Comparison of ENCODE assay signal across 17 cellular contexts in genomic region chr7:119783799-119784198, GRCh38.
DNase-seq lines count a peak whose midpoint lies in the region; ATAC-seq and TF ChIP-seq lines count a peak whose summit lies in the region.
"Had no signal": no experiment of that assay in that cellular context is flagged by ENCODE, and none has a peak within 500 bp of the region (broad histone marks: within the 10 kb centered on the region; RNA-seq: fewer than 3 reads in every experiment).

No MANE protein-coding gene starts in this region.

- H3K4me1 ChIP-seq in breast epithelium (no peaks in the 10 kb centered on the region), thyroid gland (no peaks in the 10 kb centered on the region)
- H3K4me1 ChIP-seq: esophagus muscularis mucosa, tibial nerve had no signal

- 37 to 42% methylated on average over 1 of the region's 1 CpG for WGBS in thyroid gland, 2 donors

- H3K9me3 ChIP-seq in breast epithelium (no peaks in the 10 kb centered on the region), thyroid gland (no peaks in the 10 kb centered on the region)
- H3K9me3 ChIP-seq: esophagus muscularis mucosa, tibial nerve had no signal

- POLR2A ChIA-PET in MCF 10A (lab: Yijun Ruan, JAX) (no interaction called here), HEK293T (lab: Yijun Ruan, JAX) (no interaction called here)

- TF ChIP-seq POLR2A in breast epithelium (IDR thresholded peaks at IDR 0.05) (no peak), thyroid gland (IDR thresholded peaks at IDR 0.05) (no peak)

- H3K36me3 ChIP-seq in breast epithelium, result no peaks in the 10 kb centered on the region
- no peaks in the 10 kb centered on the region for H3K36me3 ChIP-seq in thyroid gland
- H3K36me3 ChIP-seq: esophagus muscularis mucosa, tibial nerve had no signal

- no peaks in the 10 kb centered on the region for H3K36me3 Mint-ChIP-seq in MCF 10A (ENCODE audit: insufficient read depth, unreplicated experiment)

- H3K4me1 Mint-ChIP-seq in MCF 10A (ENCODE audit: insufficient read depth, unreplicated experiment), result no peaks in the 10 kb centered on the region
- H3K4me1 Mint-ChIP-seq: nephron had no signal

- ATAC-seq in GM21515 (IDR thresholded peaks at IDR 0.05; ENCODE audit: unreplicated experiment) (no peak), HG02973 (IDR thresholded peaks at IDR 0.05; ENCODE audit: unreplicated experiment) (no peak)

- intact Hi-C loops in MCF 10A (cut with micrococcal nuclease), result no loop called here
- intact Hi-C loops in breast epithelium (cut with DNase I; ENCODE audit: low total_unique reads), result no loop called here
- intact Hi-C loops in thyroid gland (cut with DNase I), result no loop called here

- H3K9me3 Mint-ChIP-seq in MCF 10A (ENCODE audit: unreplicated experiment), result no peaks in the 10 kb centered on the region
- H3K9me3 Mint-ChIP-seq: nephron had no signal

- H3K27ac Mint-ChIP-seq in MCF 10A (ENCODE audit: low read depth, unreplicated experiment), result no peak overlapping the region
- H3K27ac Mint-ChIP-seq: nephron had no signal

- no TSS peak for BruUV-seq in MCF 10A (replicated peaks; lab: Mats Ljungman, UMichigan)

- no peak for TF ChIP-seq CTCF in MCF 10A (IDR thresholded peaks at IDR 0.05; ENCODE audit: unreplicated experiment)
- no peak for TF ChIP-seq CTCF in breast epithelium (IDR thresholded peaks at IDR 0.05)
- TF ChIP-seq CTCF in fibroblast of pulmonary artery (IDR thresholded peaks at IDR 0.05; ENCODE audit: low read length, missing control alignments), result no peak
- TF ChIP-seq CTCF in thyroid gland (IDR thresholded peaks at IDR 0.05), result no peak

- H3K4me3 ChIP-seq in breast epithelium (no peak overlapping the region), fibroblast of pulmonary artery (replicated peaks; ENCODE audit: low read depth, low read length) (no peak overlapping the region), thyroid gland (replicated peaks in 1 of 3) (no peak overlapping the region)
- H3K4me3 ChIP-seq: esophagus muscularis mucosa, SK-N-MC, tibial nerve had no signal

- peak; percentile 25 for DNase-seq in MCF 10A (ENCODE audit: unreplicated experiment)
- DNase-seq in breast epithelium (ENCODE audit: low spot score in 2 of 2), result no peak
- peak; percentile 63 to 77 for DNase-seq in SHP77 (lab: John Stamatoyannopoulos, UW)
- peak; percentile 61 for DNase-seq in fibroblast of pulmonary artery (ENCODE audit: low read depth)
- DNase-seq in thyroid gland, result peak; percentile 5 to 32
- DNase-seq in HEK293T (ENCODE audit: extremely low spot score), result no peak
- DNase-seq: ACHN; activated CD4-positive, CD25-positive, alpha-beta regulatory T cell; DND-41; kidney; NCI-H524 treated with DMSO at 0.1 percent for 48 hours had no signal

- H3K27ac ChIP-seq in breast epithelium (no peak overlapping the region), thyroid gland (no peak overlapping the region)
- H3K27ac ChIP-seq: esophagus muscularis mucosa, SK-N-MC, tibial nerve had no signal

- H3K27me3 Mint-ChIP-seq in MCF 10A (ENCODE audit: insufficient read depth, unreplicated experiment), result peaks cover 74% of the 10 kb centered on the region

- H3K27me3 ChIP-seq in breast epithelium (no peaks in the 10 kb centered on the region), thyroid gland (no peaks in the 10 kb centered on the region)
- H3K27me3 ChIP-seq: esophagus muscularis mucosa, tibial nerve had no signal

- H3K4me3 Mint-ChIP-seq in MCF 10A (ENCODE audit: unreplicated experiment), result no peak overlapping the region
- H3K4me3 Mint-ChIP-seq: nephron had no signal

- CTCF ChIA-PET in MCF 10A (lab: Yijun Ruan, JAX) (no interaction called here), HEK293T (lab: Yijun Ruan, JAX) (no interaction called here)

TF ChIP-seq in HEK293T, 16 proteins besides CTCF, POLR2A, EP300 and RAD21:
- TF ChIP-seq SUZ12 (IDR thresholded peaks at IDR 0.05) (no peak), NFRKB (IDR thresholded peaks at IDR 0.05) (no peak), CTBP1 (IDR thresholded peaks at IDR 0.05; ENCODE audit: borderline replicate concordance) (no peak), FOXM1 (IDR thresholded peaks at IDR 0.05; ENCODE audit: borderline replicate concordance) (no peak), TARDBP (IDR thresholded peaks at IDR 0.05) (no peak), SP1 (IDR thresholded peaks at IDR 0.05) (no peak), ELF4 (IDR thresholded peaks at IDR 0.05) (no peak), FOXK2 (IDR thresholded peaks at IDR 0.05) (no peak), HDGF (IDR thresholded peaks at IDR 0.05; ENCODE audit: borderline replicate concordance) (no peak), ARNT (IDR thresholded peaks at IDR 0.05) (no peak), PKNOX1 (IDR thresholded peaks at IDR 0.05) (no peak), ZNF384 (IDR thresholded peaks at IDR 0.05) (no peak), FOXA1 (IDR thresholded peaks at IDR 0.05) (no peak)

Comparison
In these comparisons a context has a peak if more than half of its experiments do, and no peak if none do; other contexts are left out.
1. DNase-seq: peak in MCF 10A (single experiment), SHP77 (2 of 2), fibroblast of pulmonary artery (single experiment) and thyroid gland (2 of 2); none in breast epithelium (0 of 2) and HEK293T (single experiment).